Comparison of ENCODE assay signal across 9 cellular contexts in the genomic region with DNA sequence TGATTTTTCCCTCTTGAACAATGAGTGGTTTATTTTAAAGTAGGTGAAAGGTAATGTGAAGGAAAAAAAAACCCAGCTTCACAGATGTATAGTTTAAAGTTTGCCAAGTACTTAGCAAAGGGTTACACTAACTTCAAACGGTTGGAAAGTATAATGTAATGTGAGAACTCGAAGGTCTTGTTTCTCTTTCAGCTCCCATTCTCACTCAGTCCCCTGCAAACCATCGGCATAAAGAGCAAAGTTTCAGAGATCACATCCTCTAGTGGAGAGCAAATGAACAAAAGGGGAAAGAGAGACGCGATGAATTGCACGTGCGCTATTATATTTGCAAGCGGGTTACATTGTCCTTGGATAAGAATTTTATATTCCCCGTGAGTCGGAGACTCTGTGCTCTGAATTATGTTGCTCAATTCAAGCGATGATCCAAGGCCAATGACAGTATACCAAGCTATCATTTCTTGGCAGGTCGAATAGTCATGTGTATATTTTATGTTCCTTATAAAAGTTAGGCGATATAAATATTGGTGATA. TPM values are rescaled to one million over a fixed set of nuclear protein-coding genes. Genes with fewer than 3 reads are reported as not detected.
A peak's percentile ranks its signal among the peaks of the same experiment; 100 is the strongest.
DNase-seq lines count a peak whose midpoint lies in the region; ATAC-seq, FAIRE-seq and TF ChIP-seq lines count a peak whose summit lies in the region.
"Had no signal": no experiment of that assay in that cellular context is flagged by ENCODE, and none has a peak within 500 bp of the region (broad histone marks: within the 10 kb centered on the region; RNA-seq: fewer than 3 reads in every experiment).

No MANE protein-coding gene starts in this region.

- no TSS peak for BruUV-seq in PC-9 (replicated peaks; lab: Mats Ljungman, UMichigan)

- TF ChIP-seq EP300 in A549 (IDR thresholded peaks at IDR 0.05) (no peak), transverse colon (IDR thresholded peaks at IDR 0.05; ENCODE audit: low read depth) (no peak)

- POLR2A ChIA-PET in A549 (lab: Yijun Ruan, JAX): no interaction called here
- POLR2A ChIA-PET in PC-9 (lab: Charles Lee; ENCODE audit: unreplicated experiment): interaction anchor here (0.7 kb wide), 1 partner anchor 68 kb away, joined by 4 read pairs; no protein-coding TSS in a partner anchor

- H2AFZ ChIP-seq in keratinocyte (ENCODE audit: control insufficient read depth, low read length): peak overlapping the region; percentile 94
- no peak overlapping the region for H2AFZ ChIP-seq in PC-9

- H3K9me2 ChIP-seq in PC-9 (ENCODE audit: insufficient read depth): no peaks in the 10 kb centered on the region

- H3K27me3 ChIP-seq in keratinocyte (ENCODE audit: control insufficient read depth, extremely low read depth, insufficient read depth, low read length) (no peaks in the 10 kb centered on the region), transverse colon (no peaks in the 10 kb centered on the region), PC-9 (ENCODE audit: insufficient read depth, low read depth) (no peaks in the 10 kb centered on the region)

- H3K27ac Mint-ChIP-seq in CD14-positive monocyte: no peak overlapping the region

- dilution Hi-C loops in keratinocyte (cut with MboI; ENCODE audit: extremely low pct_ligation_motif_present, low sequenced_read_pairs): no loop called here

- H3K4me3 Mint-ChIP-seq in CD14-positive monocyte: peak overlapping the region in 1 of 2 donors; percentile 60
- H3K4me3 Mint-ChIP-seq: central memory CD8-positive, alpha-beta T cell had no signal

- intact Hi-C loops in transverse colon (cut with DNase I; ENCODE audit: low total_unique reads) (loop anchor here (10.0 kb wide), 2 partner anchors 165 to 385 kb away; partner anchors contain the start of gene YAP1), PC-9 (cut with micrococcal nuclease; ENCODE audit: unreplicated experiment) (no loop called here), CD14-positive monocyte (cut with micrococcal nuclease) (loop anchor here (10.0 kb wide), 1 partner anchor 215 kb away; no protein-coding TSS in a partner anchor)

- TF ChIP-seq CTCF in A549 (IDR thresholded peaks at IDR 0.05) (no peak), keratinocyte (optimal IDR thresholded peaks at IDR 0.05 in 1 of 3, IDR thresholded peaks at IDR 0.05 in 1 of 3, conservative IDR thresholded peaks at IDR 0.05 in 1 of 3; ENCODE audit: extremely low read depth in 1 of 3, insufficient read depth in 2 of 3, low read length in 3 of 3) (peak in 1 of 3 experiments; percentile 28), transverse colon (IDR thresholded peaks at IDR 0.05) (peak in 2 of 5 experiments; percentile 34 to 62), PC-9 (conservative IDR thresholded peaks at IDR 0.05) (no peak), CD14-positive monocyte (IDR thresholded peaks at IDR 0.05) (no peak)

- WGBS in A549 (ENCODE audit: missing lambda C conversion rate): 6% methylated on average over 13 of the region's 13 CpGs
- WGBS in transverse colon (ENCODE audit: low coverage in 1 of 2), 2 donors: 13 to 19% methylated on average over 6 to 13 of the region's 13 CpGs

- H3K4me1 Mint-ChIP-seq in CD14-positive monocyte: peaks cover 19% of the 10 kb centered on the region
- H3K4me1 Mint-ChIP-seq: central memory CD8-positive, alpha-beta T cell had no signal

- ATAC-seq in A549 (peak; percentile 68 to 76; a peak in 5 of 6 replicates), GM18870 (IDR thresholded peaks at IDR 0.05; ENCODE audit: unreplicated experiment) (peak; percentile 94), HG03025 (IDR thresholded peaks at IDR 0.05; ENCODE audit: low FRiP score, unreplicated experiment) (peak; percentile 66)

- H3K4me2 ChIP-seq in A549 (peak overlapping the region; percentile 71), keratinocyte (ENCODE audit: control insufficient read depth, extremely low read depth, insufficient read depth, low read depth, low read length) (peak overlapping the region; percentile 95), PC-9 (no peak overlapping the region)

- in situ Hi-C loops in transverse colon (cut with MboI; ENCODE audit: low pct_ligation_motif_present in 1 of 4, low pct_unique_long_range_greater_than_20kb in 1 of 4, low sequenced_read_pairs in 3 of 4): loop anchor here in 2 of 4 donors (10.0 kb wide), 3 partner anchors 65 to 215 kb away; partner anchors contain the start of gene BIRC2 (in 1 of the 2)

- FAIRE-seq in A549 (lab: Jason Lieb, UNC) (no peak), keratinocyte (lab: Jason Lieb, UNC) (peak; percentile 67)

- H4K20me1 ChIP-seq in keratinocyte (ENCODE audit: control insufficient read depth, extremely low read depth, insufficient read depth, low read length): no peaks in the 10 kb centered on the region
- no peaks in the 10 kb centered on the region for H4K20me1 ChIP-seq in PC-9 (ENCODE audit: insufficient read depth)

- no peaks in the 10 kb centered on the region for H3F3A ChIP-seq in PC-9 (ENCODE audit: insufficient read depth, low read depth)

- TF ChIP-seq POLR2A in A549 (IDR thresholded peaks at IDR 0.05; ENCODE audit: low read length) (no peak), transverse colon (IDR thresholded peaks at IDR 0.05) (no peak)

- peak overlapping the region; percentile 55 for H3K9ac ChIP-seq in keratinocyte (ENCODE audit: control insufficient read depth, extremely low read depth, insufficient read depth, low read length)

- no peaks in the 10 kb centered on the region for H3K36me3 Mint-ChIP-seq in CD14-positive monocyte

- no peaks in the 10 kb centered on the region for H3K9me3 ChIP-seq in A549
- H3K9me3 ChIP-seq in keratinocyte (ENCODE audit: control insufficient read depth, low read depth, low read length): no peaks in the 10 kb centered on the region
- no peaks in the 10 kb centered on the region for H3K9me3 ChIP-seq in transverse colon
- H3K9me3 ChIP-seq in PC-9 (ENCODE audit: insufficient read depth, low read depth): no peaks in the 10 kb centered on the region

- CTCF ChIA-PET in A549 (lab: Yijun Ruan, JAX) (interaction anchor here (0.6 to 2.6 kb wide), 12 partner anchors 9 to 420 kb away, joined by 3 to 10 read pairs (median 4); no protein-coding TSS in a partner anchor), PC-9 (lab: Charles Lee) (interaction anchor here (0.9 kb wide), 1 partner anchor 11 kb away, joined by 3 read pairs; no protein-coding TSS in a partner anchor)

- H3K27me3 Mint-ChIP-seq in CD14-positive monocyte (ENCODE audit: low read depth in 3 of 3): peaks cover 24 to 36% (median 25%) of the 10 kb centered on the region in 3 donors

- H3K9me3 Mint-ChIP-seq in CD14-positive monocyte: no peaks in the 10 kb centered on the region
- H3K9me3 Mint-ChIP-seq: central memory CD8-positive, alpha-beta T cell had no signal

- H3K4me3 ChIP-seq in A549: 0 out of 3 replicates have a peak overlapping the region, but pooled peaks have one; percentile 15
- H3K4me3 ChIP-seq in keratinocyte (ENCODE audit: control insufficient read depth in 2 of 3, extremely low read depth in 1 of 3, insufficient read depth in 2 of 3, low read depth in 1 of 3, low read length in 3 of 3): peak overlapping the region in 2 of 3 experiments; percentile 24 to 43
- H3K4me3 ChIP-seq in transverse colon: peak overlapping the region in 1 of 4 donors; percentile 31
- no peak overlapping the region for H3K4me3 ChIP-seq in PC-9

- H3K4me1 ChIP-seq in A549: peaks cover 12% of the 10 kb centered on the region; the same call in 1 of the 3 replicates
- peaks cover 9% of the 10 kb centered on the region for H3K4me1 ChIP-seq in keratinocyte (ENCODE audit: control insufficient read depth, extremely low read depth, insufficient read depth, low read length)
- H3K4me1 ChIP-seq in transverse colon: peaks cover 0 to 24% (median 13%) of the 10 kb centered on the region in 4 donors
- peaks cover 12% of the 10 kb centered on the region for H3K4me1 ChIP-seq in PC-9 (replicated peaks; ENCODE audit: insufficient read depth)

- H3K36me3 ChIP-seq in keratinocyte (ENCODE audit: control insufficient read depth in 2 of 2, extremely low read depth in 1 of 2, insufficient read depth in 2 of 2, low read length in 2 of 2): peaks cover 0 to 2% of the 10 kb centered on the region in 2 experiments
- H3K36me3 ChIP-seq in transverse colon: no peaks in the 10 kb centered on the region
- H3K36me3 ChIP-seq in PC-9 (ENCODE audit: low read depth): no peaks in the 10 kb centered on the region

- DNase-seq in A549 (ENCODE audit: low read depth in 1 of 2, low spot score in 1 of 2) (peak in 1 of 2 experiments; percentile 9), SW480 (ENCODE audit: low spot score) (peak; percentile 10), keratinocyte (ENCODE audit: low read depth, low spot score) (no peak), transverse colon (peak; percentile 39), PC-9 (no peak), CD14-positive monocyte (ENCODE audit: low spot score) (no peak)

- peak overlapping the region; percentile 23 to 67; a peak in 3 of 6 replicates for H3K27ac ChIP-seq in A549
- H3K27ac ChIP-seq in keratinocyte (ENCODE audit: control insufficient read depth, insufficient read depth, low read length): no peak overlapping the region
- H3K27ac ChIP-seq in transverse colon: peak overlapping the region; percentile 64 to 74 (median 72)
- H3K27ac ChIP-seq in PC-9: no peak overlapping the region

- H3K9me1 ChIP-seq in keratinocyte (ENCODE audit: control insufficient read depth, extremely low read depth, insufficient read depth, low read length): no peaks in the 10 kb centered on the region

- H3K79me2 ChIP-seq in keratinocyte (ENCODE audit: control insufficient read depth, insufficient read depth, low read length) (no peaks in the 10 kb centered on the region), PC-9 (ENCODE audit: low read depth) (no peaks in the 10 kb centered on the region)

- no peak; a peak in 3 of 5 replicates for TF ChIP-seq RAD21 in A549 (conservative IDR thresholded peaks at IDR 0.05 in 1 of 2, IDR thresholded peaks at IDR 0.05 in 1 of 2)

TF ChIP-seq in A549, 52 proteins besides CTCF, POLR2A, EP300 and RAD21 (continues in another document):
- TF ChIP-seq SMC3 (IDR thresholded peaks at IDR 0.05) (0 out of 3 replicates have a peak, but pooled peaks have one; percentile 8), CBX8 (IDR thresholded peaks at IDR 0.05) (no peak)

RNA-seq across cellular contexts. Expression of gene BIRC3, which starts 37.6 kb away (rescaled TPM):
- polyA plus RNA-seq in A549 (2011; rRNA removed) (13.8 and 17.5 TPM in 2 replicates), A549 (2017; fragmentation: RNase III; extraction: RNeasy Plus Mini Kit Qiagen cat#74134 plus additional on column Dnase treatment) (10.6 to 27.4 TPM (median 11.3 TPM) in 3 replicates), keratinocyte (1.1 to 2.1 TPM (median 1.4 TPM) in 3 replicates), CD14-positive monocyte (1 to 10 TPM; 3.0 to 9.8 TPM)
- polyA plus RNA-seq in A549 (2012; cell fraction: cytosol; rRNA removed): 3.4 and 4.0 TPM in 2 replicates
- polyA plus RNA-seq in A549 (2012; cell fraction: nucleus; rRNA removed): 1.6 and 3.2 TPM in 2 replicates
- polyA minus RNA-seq in A549 (2011; rRNA and poly(A)+ RNA removed): 6.3 and 6.6 TPM in 2 replicates
- 3.8 TPM for polyA plus RNA-seq in keratinocyte (2011; ENCODE audit: low read depth)
- 0.73 and 1.7 TPM in 2 replicates for polyA plus RNA-seq in keratinocyte (2011; cell fraction: cytosol; rRNA removed)
- 1.4 and 1.6 TPM in 2 replicates for polyA plus RNA-seq in keratinocyte (2011; cell fraction: nucleus; rRNA removed)
- 1.3 and 1.8 TPM in 2 replicates for polyA plus RNA-seq in keratinocyte (2012; ENCODE audit: low replicate concordance)
- 0.92 to 2.1 TPM in 2 of 3 replicates, not detected in the other for polyA minus RNA-seq in keratinocyte
- polyA minus RNA-seq in keratinocyte (2011; cell fraction: cytosol; rRNA and poly(A)+ RNA removed): 2.3 TPM
- 1.9 and 2.6 TPM in 2 replicates for polyA minus RNA-seq in keratinocyte (2011; cell fraction: nucleus; rRNA and poly(A)+ RNA removed)
- total RNA-seq in transverse colon (10 to 100 TPM in 3 of 4 donors, 1 to 10 TPM in 1; 2.2 to 57.8 (median 53.0) TPM), PC-9 (2021) (3.8 and 4.8 TPM in 2 replicates)

Comparison
In these comparisons a context has a peak if more than half of its experiments do, and no peak if none do; other contexts are left out.
1. DNase-seq: peak in SW480 (single experiment) and transverse colon (single experiment); none in keratinocyte (single experiment), PC-9 (0 of 2) and CD14-positive monocyte (single experiment).
2. H3K27ac ChIP-seq: peak in A549 (2 of 2) and transverse colon (4 of 4); none in keratinocyte (single experiment) and PC-9 (single experiment).
3. Peak in every context shown above with its lines, with median percentiles within 50 percentile points of each other: ATAC-seq.